16 cellular contexts compared by ENCODE assay signal in the genomic region with DNA sequence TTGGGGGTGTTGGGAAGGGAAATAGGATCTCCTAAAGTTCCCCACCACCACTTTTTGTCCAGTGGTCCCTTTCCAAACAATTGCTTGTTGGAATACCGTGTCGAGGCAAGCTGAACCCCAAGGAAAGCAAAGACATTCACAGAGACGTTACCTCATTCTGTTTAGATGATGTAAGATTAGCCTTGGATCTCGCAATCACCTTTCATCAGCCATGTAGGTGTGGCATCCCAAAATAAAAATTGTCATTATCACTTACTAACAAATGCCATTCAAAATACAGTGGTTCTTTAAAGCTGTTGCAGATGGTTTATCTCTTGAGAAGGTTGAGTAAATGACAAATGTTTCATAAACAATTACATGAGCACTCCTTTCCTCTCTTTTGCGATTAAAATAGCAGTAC.
DNase-seq lines count a peak whose midpoint lies in the region; ATAC-seq and TF ChIP-seq lines count a peak whose summit lies in the region.
"Had no signal": no experiment of that assay in that cellular context is flagged by ENCODE, and none has a peak within 500 bp of the region (broad histone marks: within the 10 kb centered on the region; RNA-seq: fewer than 3 reads in every experiment).

No MANE protein-coding gene starts in this region.

- no peak overlapping the region for H3K4me3 ChIP-seq in neutrophil (ENCODE audit: low read depth in 1 of 2, low read length in 1 of 2)
- H3K4me3 ChIP-seq: body of pancreas, HAP-1, thoracic aorta had no signal

- no peaks in the 10 kb centered on the region for H3K36me3 ChIP-seq in neutrophil
- H3K36me3 ChIP-seq: HAP-1, thoracic aorta had no signal

- TF ChIP-seq CTCF in neutrophil (IDR thresholded peaks at IDR 0.05): no peak
- no peak for TF ChIP-seq CTCF in omental fat pad (IDR thresholded peaks at IDR 0.05)

- no peaks in the 10 kb centered on the region for H3K9me3 ChIP-seq in neutrophil
- H3K9me3 ChIP-seq: body of pancreas, Caco-2, HAP-1, thoracic aorta had no signal

- DNase-seq in NCI-H748 (lab: John Stamatoyannopoulos, UW; ENCODE audit: unreplicated experiment) (peak; percentile 1), NCI-H748 treated with DMSO at 0.1 percent for 48 hours (lab: John Stamatoyannopoulos, UW) (no peak), SKM-1 (lab: John Stamatoyannopoulos, UW; ENCODE audit: unreplicated experiment) (peak; percentile 36), NCI-H1048 (lab: John Stamatoyannopoulos, UW) (no peak), omental fat pad (ENCODE audit: low spot score) (no peak)
- DNase-seq in activated CD8-positive, alpha-beta memory T cell treated with anti-CD3 and anti-CD28 coated beads, Interleukin-2, amount 50 U/mL, for 4 hours: no peak
- DNase-seq: activated CD8-positive, alpha-beta memory T cell treated with anti-CD3 and anti-CD28 coated beads for 24 hours; NCI-H524 treated with DMSO at 0.1 percent for 48 hours had no signal

- H3K27me3 ChIP-seq in neutrophil: peaks cover 43% of the 10 kb centered on the region
- H3K27me3 ChIP-seq: body of pancreas had no signal

- peaks cover 16 to 18% of the 10 kb centered on the region in 2 experiments for H3K4me1 ChIP-seq in neutrophil (ENCODE audit: control insufficient read depth in 1 of 2, insufficient read depth in 1 of 2, low read depth in 1 of 2, low read length in 1 of 2)
- H3K4me1 ChIP-seq: body of pancreas, Caco-2, parathyroid adenoma had no signal

- ATAC-seq in esophagus mucosa (peak; percentile 46), omental fat pad (ENCODE audit: low FRiP score) (no peak)

- peak overlapping the region; percentile 68 for H3K27ac ChIP-seq in neutrophil
- H3K27ac ChIP-seq: body of pancreas, epithelial cell of prostate, parathyroid adenoma, thoracic aorta had no signal

Comparison
In these comparisons a context has a peak if more than half of its experiments do, and no peak if none do; other contexts are left out.
1. DNase-seq: peak in NCI-H748 (single experiment) and SKM-1 (single experiment); none in NCI-H748 treated with DMSO at 0.1 percent for 48 hours (single experiment), NCI-H1048 (single experiment), omental fat pad (single experiment) and activated CD8-positive, alpha-beta memory T cell treated with anti-CD3 and anti-CD28 coated beads, Interleukin-2, amount 50 U/mL, for 4 hours (single experiment).